Comparison of ENCODE assay signal across 8 cellular contexts in the genomic region with DNA sequence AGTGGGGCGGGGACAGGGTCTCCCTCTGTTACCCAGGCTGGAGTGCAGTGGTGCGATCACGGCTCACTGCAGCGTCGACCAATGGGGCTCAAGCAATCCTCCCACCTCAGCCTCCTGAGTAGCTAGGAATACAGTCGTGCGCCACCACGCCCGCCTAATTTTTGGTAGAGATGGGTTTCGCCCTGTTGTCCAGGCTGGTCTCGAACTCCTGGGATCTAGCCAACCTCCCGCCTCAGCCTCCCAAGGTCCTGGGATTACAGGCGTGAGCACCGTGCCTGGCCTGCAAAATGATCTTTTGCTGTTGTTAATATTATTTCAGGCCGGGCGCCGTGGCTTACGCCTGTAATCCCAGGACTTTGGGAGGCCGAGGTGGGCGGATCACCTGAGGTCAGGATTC. TPM values are rescaled to one million over a fixed set of nuclear protein-coding genes. Genes with fewer than 3 reads are reported as not detected.
DNase-seq lines count a peak whose midpoint lies in the region; ATAC-seq and TF ChIP-seq lines count a peak whose summit lies in the region.

No MANE protein-coding gene starts in this region.

- H3K4me3 Mint-ChIP-seq in nephron: peak overlapping the region; percentile 91 to 93 (median 92)

- DNase-seq in AG04450 (ENCODE audit: low read depth, low spot score): no peak
- DNase-seq in LNCaP clone FGC (ENCODE audit: low read depth): no peak
- DNase-seq in stimulated activated CD8-positive, alpha-beta memory T cell treated with anti-CD3 and anti-CD28 coated beads, Interleukin-4, amount 100 ng/mL, for 48 hours: no peak
- no peak for DNase-seq in NCI-H526 treated with DMSO at 0.1 percent for 48 hours (lab: John Stamatoyannopoulos, UW)
- DNase-seq in cortex of kidney (lab: John Stamatoyannopoulos, UW): no peak

- POLR2A ChIA-PET in AG04450 (lab: Yijun Ruan, JAX): interaction anchor here (0.6 to 1.8 kb wide), 5 partner anchors 10 to 1026 kb away, joined by 3 to 21 read pairs (median 5); no protein-coding TSS in a partner anchor

- H3K27me3 ChIP-seq in AG04450 (ENCODE audit: control insufficient read depth, insufficient read depth, low read length): no peaks in the 10 kb centered on the region
- peaks cover 3% of the 10 kb centered on the region for H3K27me3 ChIP-seq in ectodermal cell (ENCODE audit: control insufficient read depth, insufficient read depth, low read length, poor library complexity, severe bottlenecking)

- peaks cover 7% of the 10 kb centered on the region for H3K36me3 Mint-ChIP-seq in nephron (ENCODE audit: low read depth)

- H3K4me1 Mint-ChIP-seq in nephron: peaks cover 18% of the 10 kb centered on the region

- H3K27me3 Mint-ChIP-seq in nephron (ENCODE audit: low read depth): no peaks in the 10 kb centered on the region

- 82% methylated on average over 20 of the region's 20 CpGs for WGBS in ectodermal cell, 2 experiments

- H3K27ac ChIP-seq in AG04450 (ENCODE audit: low read depth, low read length) (no peak overlapping the region), ectodermal cell (ENCODE audit: insufficient read depth, low read depth, low read length, poor library complexity, severe bottlenecking) (no peak overlapping the region)

- H3K9me3 Mint-ChIP-seq in nephron: no peaks in the 10 kb centered on the region

- peak overlapping the region; percentile 69 to 95 (median 87) for H3K27ac Mint-ChIP-seq in nephron

- TF ChIP-seq CTCF in AG04450 (IDR thresholded peaks at IDR 0.05; ENCODE audit: low read depth, low read length): no peak
- no peak for TF ChIP-seq CTCF in LNCaP clone FGC (IDR thresholded peaks at IDR 0.05; ENCODE audit: control insufficient read depth, extremely low read depth, insufficient read depth)
- no peak for TF ChIP-seq CTCF in nephron (IDR thresholded peaks at IDR 0.05; ENCODE audit: unreplicated experiment in 3 of 3)

- H3K4me3 ChIP-seq in AG04450 (ENCODE audit: low read depth, low read length) (peak overlapping the region; percentile 74), LNCaP clone FGC (ENCODE audit: low read depth, low read length) (peak overlapping the region; percentile 66), ectodermal cell (ENCODE audit: insufficient read depth, low read depth, low read length) (peak overlapping the region; percentile 96)

- H3K9me3 ChIP-seq in AG04450 (ENCODE audit: control insufficient read depth, insufficient read depth, low read length): no peaks in the 10 kb centered on the region
- H3K9me3 ChIP-seq in ectodermal cell (ENCODE audit: control insufficient read depth, low read length): no peaks in the 10 kb centered on the region

- H3K4me1 ChIP-seq in ectodermal cell (ENCODE audit: control insufficient read depth, insufficient read depth, low read length): peaks cover 9% of the 10 kb centered on the region

- ATAC-seq in esophagus mucosa: no peak

- H3K36me3 ChIP-seq in ectodermal cell (ENCODE audit: control insufficient read depth, insufficient read depth, low read length): peaks cover 4% of the 10 kb centered on the region

- CTCF ChIA-PET in AG04450 (lab: Charles Lee): interaction anchor here (0.7 kb wide), 1 partner anchor 379 kb away, joined by 4 read pairs; no protein-coding TSS in a partner anchor

RNA-seq across cellular contexts. Expression of a gene that starts 0.6 kb away (rescaled TPM):
- polyA plus RNA-seq in AG04450 (2011; rRNA removed): 14.7 and 21.7 TPM in 2 replicates
- 8.0 and 8.4 TPM in 2 replicates for polyA minus RNA-seq in AG04450 (2011; rRNA and poly(A)+ RNA removed)
- 19.6 TPM for polyA plus RNA-seq in ectodermal cell (2013, experiment 1 of 4)
- 19.0 TPM for polyA plus RNA-seq in ectodermal cell (2013, experiment 2 of 4)
- polyA plus RNA-seq in ectodermal cell (2013, experiment 3 of 4): 16.1 TPM
- 18.2 TPM for polyA plus RNA-seq in ectodermal cell (2013, experiment 4 of 4)
- 5.8 TPM for total RNA-seq in esophagus mucosa

RNA-seq across cellular contexts. Expression of a gene that starts 5.1 kb away (rescaled TPM):
- polyA plus RNA-seq in AG04450 (2011; rRNA removed): 5.8 and 8.6 TPM in 2 replicates
- polyA minus RNA-seq in AG04450 (2011; rRNA and poly(A)+ RNA removed): 5.7 and 10.8 TPM in 2 replicates
- polyA plus RNA-seq in ectodermal cell (2013, experiment 1 of 4): 5.2 TPM
- 4.8 TPM for polyA plus RNA-seq in ectodermal cell (2013, experiment 2 of 4)
- polyA plus RNA-seq in ectodermal cell (2013, experiment 3 of 4): 5.0 TPM
- 5.8 TPM for polyA plus RNA-seq in ectodermal cell (2013, experiment 4 of 4)
- 2.4 TPM for total RNA-seq in esophagus mucosa
